ENCODE assay signal across 1 cellular context in genomic region chr5:1641560-1642166, GRCh38.
TF ChIP-seq lines count a peak whose summit lies in the region.

No MANE protein-coding gene starts in this region.

TF ChIP-seq in HepG2, 621 proteins besides CTCF, POLR2A, EP300 and RAD21 (continued from another document and continues in another):
- TF ChIP-seq MTERF4 (CRISPR knock-in tag; IDR thresholded peaks at IDR 0.05) (no peak), UBTF (CRISPR knock-in tag; IDR thresholded peaks at IDR 0.05) (no peak), REXO4 (CRISPR knock-in tag; IDR thresholded peaks at IDR 0.05; ENCODE audit: borderline replicate concordance) (no peak), RFXAP (CRISPR knock-in tag; IDR thresholded peaks at IDR 0.05; ENCODE audit: borderline replicate concordance) (no peak), ZBED4 (CRISPR knock-in tag; IDR thresholded peaks at IDR 0.05; ENCODE audit: borderline replicate concordance) (no peak), ZNF609 (CRISPR knock-in tag; IDR thresholded peaks at IDR 0.05; ENCODE audit: borderline replicate concordance) (no peak), ZNF326 (CRISPR knock-in tag; IDR thresholded peaks at IDR 0.05; ENCODE audit: borderline replicate concordance) (no peak), GATAD2A (CRISPR knock-in tag; IDR thresholded peaks at IDR 0.05) (peak; percentile 46; the same call in 1 of the 2 replicates), ZBTB20 (CRISPR knock-in tag; IDR thresholded peaks at IDR 0.05; ENCODE audit: borderline replicate concordance, low read depth) (no peak), NFRKB (IDR thresholded peaks at IDR 0.05) (no peak), HINFP (CRISPR knock-in tag; IDR thresholded peaks at IDR 0.05; ENCODE audit: low read depth) (no peak), SMARCC2 (IDR thresholded peaks at IDR 0.05) (no peak), SKIL (CRISPR knock-in tag; IDR thresholded peaks at IDR 0.05; ENCODE audit: borderline replicate concordance) (no peak), HNF4A (CRISPR knock-in tag; IDR thresholded peaks at IDR 0.05) (no peak), MTA3 (CRISPR knock-in tag; IDR thresholded peaks at IDR 0.05) (no peak), TAF15 (IDR thresholded peaks at IDR 0.05; ENCODE audit: low read depth, low read length, poor library complexity, severe bottlenecking) (no peak), TCF7L2 (IDR thresholded peaks at IDR 0.05; ENCODE audit: low read depth, low read length) (no peak), KLF15 (CRISPR knock-in tag; IDR thresholded peaks at IDR 0.05; ENCODE audit: borderline replicate concordance) (no peak), ZNF136 (CRISPR knock-in tag; IDR thresholded peaks at IDR 0.05; ENCODE audit: low read depth) (no peak), ZNF24 (IDR thresholded peaks at IDR 0.05) (no peak), PPARG (CRISPR knock-in tag; conservative IDR thresholded peaks at IDR 0.05) (0 out of 2 replicates have a peak, but pooled peaks have one; percentile 15), ZNF580 (CRISPR knock-in tag; IDR thresholded peaks at IDR 0.05; ENCODE audit: borderline replicate concordance, low read depth) (no peak), SUZ12 (IDR thresholded peaks at IDR 0.05; ENCODE audit: low read depth, low read length) (no peak), SRF (IDR thresholded peaks at IDR 0.05; ENCODE audit: low read depth, low read length) (no peak), KLF16 (CRISPR knock-in tag; IDR thresholded peaks at IDR 0.05) (0 out of 4 replicates have a peak, but pooled peaks of 1 of the 2 experiments have one; percentile 30), ZNF383 (CRISPR knock-in tag; IDR thresholded peaks at IDR 0.05; ENCODE audit: borderline replicate concordance) (no peak), SNAPC5 (CRISPR knock-in tag; IDR thresholded peaks at IDR 0.05; ENCODE audit: borderline replicate concordance) (no peak), YEATS2 (CRISPR knock-in tag; IDR thresholded peaks at IDR 0.05; ENCODE audit: borderline replicate concordance) (no peak), ZSCAN9 (CRISPR knock-in tag; IDR thresholded peaks at IDR 0.05; ENCODE audit: borderline replicate concordance) (0 out of 2 replicates have a peak, but pooled peaks have one; percentile 42), ZKSCAN8 (CRISPR knock-in tag; IDR thresholded peaks at IDR 0.05; ENCODE audit: borderline replicate concordance) (0 out of 2 replicates have a peak, but pooled peaks have one; percentile 44), ZFP91 (CRISPR knock-in tag; IDR thresholded peaks at IDR 0.05; ENCODE audit: borderline replicate concordance) (no peak), MEF2D (CRISPR knock-in tag; IDR thresholded peaks at IDR 0.05) (no peak), SMAD3 (CRISPR knock-in tag; IDR thresholded peaks at IDR 0.05) (peak; percentile 52; the same call in 1 of the 2 replicates), ZNF781 (CRISPR knock-in tag; IDR thresholded peaks at IDR 0.05; ENCODE audit: borderline replicate concordance, not compliant biosample characterization) (no peak), PITX1 (CRISPR knock-in tag; IDR thresholded peaks at IDR 0.05) (no peak), SMARCE1 (IDR thresholded peaks at IDR 0.05; ENCODE audit: borderline replicate concordance) (no peak), PRMT3 (CRISPR knock-in tag; IDR thresholded peaks at IDR 0.05; ENCODE audit: borderline replicate concordance, low read depth) (no peak), ETS1 (CRISPR knock-in tag; IDR thresholded peaks at IDR 0.05) (no peak), ZNF414 (CRISPR knock-in tag; IDR thresholded peaks at IDR 0.05) (no peak), ZNF460 (CRISPR knock-in tag; IDR thresholded peaks at IDR 0.05; ENCODE audit: borderline replicate concordance) (no peak), AHR (CRISPR knock-in tag; IDR thresholded peaks at IDR 0.05) (no peak)
